ENCODE assay signal across 2 cellular contexts in the genomic region with DNA sequence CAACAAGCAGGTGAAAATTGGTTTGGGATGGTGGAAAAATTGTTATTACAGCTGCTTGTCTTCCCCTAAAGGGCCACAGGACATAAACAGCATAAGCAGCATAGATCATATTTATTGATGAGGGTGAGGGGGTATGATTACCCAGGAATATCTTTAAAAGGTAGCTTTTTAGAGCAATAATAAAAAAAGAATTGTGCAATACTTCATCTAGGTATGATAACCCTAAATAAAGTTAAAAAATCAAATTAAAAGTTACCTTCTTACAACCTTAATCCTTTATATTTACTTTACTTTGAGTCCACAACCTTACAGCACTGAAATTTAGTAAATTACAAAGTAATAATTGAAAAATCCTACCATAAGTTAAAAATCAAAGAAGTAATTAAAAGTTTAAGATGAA.
TF ChIP-seq lines count a peak whose summit lies in the region.

No MANE protein-coding gene starts in this region.

TF ChIP-seq in IMR-90, 13 proteins besides CTCF, POLR2A, EP300 and RAD21:
- no peak for TF ChIP-seq ELK1 (IDR thresholded peaks at IDR 0.05; ENCODE audit: borderline replicate concordance, low read depth, low read length)
- TF ChIP-seq SMC3 (IDR thresholded peaks at IDR 0.05; ENCODE audit: low read depth, low read length): no peak
- TF ChIP-seq USF2 (IDR thresholded peaks at IDR 0.05; ENCODE audit: low read depth, low read length): no peak
- TF ChIP-seq CEBPB (IDR thresholded peaks at IDR 0.05; ENCODE audit: low read depth, low read length): peak; percentile 53; the same call in 1 of the 2 replicates
- TF ChIP-seq MXI1 (IDR thresholded peaks at IDR 0.05; ENCODE audit: borderline replicate concordance, low read depth, low read length): no peak

TF ChIP-seq in K562, 482 proteins besides CTCF, POLR2A, EP300 and RAD21 (continued from another document):
- TF ChIP-seq, protein P1, sequence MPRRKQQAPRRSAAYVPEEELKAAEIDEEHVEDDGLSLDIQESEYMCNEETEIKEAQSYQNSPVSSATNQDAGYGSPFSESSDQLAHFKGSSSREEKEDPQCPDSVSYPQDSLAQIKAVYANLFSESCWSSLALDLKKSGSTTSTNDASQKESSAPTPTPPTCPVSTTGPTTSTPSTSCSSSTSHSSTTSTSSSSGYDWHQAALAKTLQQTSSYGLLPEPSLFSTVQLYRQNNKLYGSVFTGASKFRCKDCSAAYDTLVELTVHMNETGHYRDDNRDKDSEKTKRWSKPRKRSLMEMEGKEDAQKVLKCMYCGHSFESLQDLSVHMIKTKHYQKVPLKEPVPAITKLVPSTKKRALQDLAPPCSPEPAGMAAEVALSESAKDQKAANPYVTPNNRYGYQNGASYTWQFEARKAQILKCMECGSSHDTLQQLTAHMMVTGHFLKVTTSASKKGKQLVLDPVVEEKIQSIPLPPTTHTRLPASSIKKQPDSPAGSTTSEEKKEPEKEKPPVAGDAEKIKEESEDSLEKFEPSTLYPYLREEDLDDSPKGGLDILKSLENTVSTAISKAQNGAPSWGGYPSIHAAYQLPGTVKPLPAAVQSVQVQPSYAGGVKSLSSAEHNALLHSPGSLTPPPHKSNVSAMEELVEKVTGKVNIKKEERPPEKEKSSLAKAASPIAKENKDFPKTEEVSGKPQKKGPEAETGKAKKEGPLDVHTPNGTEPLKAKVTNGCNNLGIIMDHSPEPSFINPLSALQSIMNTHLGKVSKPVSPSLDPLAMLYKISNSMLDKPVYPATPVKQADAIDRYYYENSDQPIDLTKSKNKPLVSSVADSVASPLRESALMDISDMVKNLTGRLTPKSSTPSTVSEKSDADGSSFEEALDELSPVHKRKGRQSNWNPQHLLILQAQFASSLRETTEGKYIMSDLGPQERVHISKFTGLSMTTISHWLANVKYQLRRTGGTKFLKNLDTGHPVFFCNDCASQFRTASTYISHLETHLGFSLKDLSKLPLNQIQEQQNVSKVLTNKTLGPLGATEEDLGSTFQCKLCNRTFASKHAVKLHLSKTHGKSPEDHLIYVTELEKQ (CRISPR knock-in tag; IDR thresholded peaks at IDR 0.05): no peak
- TF ChIP-seq DLX4 (CRISPR knock-in tag; IDR thresholded peaks at IDR 0.05): no peak
- TF ChIP-seq POU5F1 (IDR thresholded peaks at IDR 0.05; ENCODE audit: borderline replicate concordance, low read depth, low read length, partially characterized antibody): no peak
- TF ChIP-seq BRD4 (IDR thresholded peaks at IDR 0.05): no peak
- TF ChIP-seq RUNX1 (IDR thresholded peaks at IDR 0.05; ENCODE audit: low read depth): no peak
- TF ChIP-seq ZSCAN29 (IDR thresholded peaks at IDR 0.05): no peak
- TF ChIP-seq CEBPG (CRISPR knock-in tag; IDR thresholded peaks at IDR 0.05): no peak
- peak; percentile 25 to 82; a peak in 2 of 4 replicates for TF ChIP-seq CEBPG (tag; conservative IDR thresholded peaks at IDR 0.05 in 1 of 2, IDR thresholded peaks at IDR 0.05 in 1 of 2)
TF ChIP-seq in K562: peak in this region for 2.
